40 cellular contexts compared by ENCODE assay signal in genomic region chr13:58455094-58455493, GRCh38.
"Had no signal": no experiment of that assay in that cellular context is flagged by ENCODE, and none has a peak within 500 bp of the region (broad histone marks: within the 10 kb centered on the region; RNA-seq: fewer than 3 reads in every experiment).

No MANE protein-coding gene starts in this region.

- H3K27me3 Mint-ChIP-seq: activated naive CD4-positive, alpha-beta T cell treated with anti-CD3 and anti-CD28 coated beads, Interleukin-2, amount 10 ng/mL, durations not matched to agents 7 days and 5 days; activated naive CD4-positive, alpha-beta T cell treated with anti-CD3 and anti-CD28 coated beads, Interleukin-2, amount 50 U/mL, for 24 hours; activated naive CD8-positive, alpha-beta T cell; activated naive CD8-positive, alpha-beta T cell treated with anti-CD3 and anti-CD28 coated beads for 36 hours; activated naive CD8-positive, alpha-beta T cell treated with anti-CD3 and anti-CD28 coated beads, Interleukin-2, amount 10 ng/mL, durations not matched to agents 7 days and 5 days; activated naive CD8-positive, alpha-beta T cell treated with anti-CD3 and anti-CD28 coated beads, Interleukin-2, amount 50 U/mL, for 24 hours; activated T-cell treated with anti-CD3 and anti-CD28 coated beads, Interleukin-2, amount 50 U/mL, for 24 hours; activated T-helper 17 cell treated with anti-CD3 and anti-CD28 coated beads, Interleukin-2, amount 50 U/mL, for 72 hours; brain; central memory CD8-positive, alpha-beta T cell had no signal

- DNase-seq: activated effector memory CD4-positive, alpha-beta T cell treated with anti-CD3 and anti-CD28 coated beads, Interleukin-2, amount 50 U/mL, for 16 hours; activated effector memory CD4-positive, alpha-beta T cell treated with Interleukin-2 at 50 U/mL for 16 hours; activated gamma-delta T cell; activated gamma-delta T cell treated with Interleukin-2 at 50 U/mL for 16 hours; activated naive CD4-positive, alpha-beta T cell; activated naive CD4-positive, alpha-beta T cell treated with anti-CD3 and anti-CD28 coated beads for 36 hours; activated naive CD4-positive, alpha-beta T cell treated with anti-CD3 and anti-CD28 coated beads, Interleukin-2, amount 10 ng/mL, durations not matched to agents 7 days and 5 days; activated naive CD4-positive, alpha-beta T cell treated with anti-CD3 and anti-CD28 coated beads, Interleukin-2, amount 50 U/mL, for 16 hours; activated naive CD4-positive, alpha-beta T cell treated with Interleukin-2 at 50 U/mL for 16 hours; activated naive CD8-positive, alpha-beta T cell treated with anti-CD3 and anti-CD28 coated beads for 36 hours; activated naive CD8-positive, alpha-beta T cell treated with anti-CD3 and anti-CD28 coated beads, Interleukin-2, amount 10 ng/mL, durations not matched to agents 7 days and 5 days; activated naive CD8-positive, alpha-beta T cell treated with anti-CD3 and anti-CD28 coated beads, Interleukin-2, amount 50 U/mL, for 24 hours; activated T-cell treated with anti-CD3 and anti-CD28 coated beads, Interleukin-2, amount 50 U/mL, for 1 hour; activated T-cell treated with anti-CD3 and anti-CD28 coated beads, Interleukin-2, amount 50 U/mL, for 24 hours; activated T-cell treated with anti-CD3 and anti-CD28 coated beads, Interleukin-2, amount 50 U/mL, for 4 hours; activated T-cell treated with anti-CD3 and anti-CD28 coated beads, Interleukin-2, amount 50 U/mL, for 48 hours; activated T-cell treated with anti-CD3 and anti-CD28 coated beads, Interleukin-2, amount 50 U/mL, for 72 hours; adrenal gland; amniotic stem cell; amygdala; anterior cingulate cortex; aorta; body of pancreas; brain microvascular endothelial cell; caudate nucleus; central memory CD4-positive, alpha-beta T cell; cerebellar nuclear complex had no signal

- H3K36me3 ChIP-seq: adrenal gland, ascending aorta, brain microvascular endothelial cell, breast epithelium, cardiac muscle cell had no signal

- H3K4me3 Mint-ChIP-seq: activated naive CD4-positive, alpha-beta T cell treated with anti-CD3 and anti-CD28 coated beads for 36 hours; activated naive CD4-positive, alpha-beta T cell treated with anti-CD3 and anti-CD28 coated beads, Interleukin-2, amount 10 ng/mL, durations not matched to agents 7 days and 5 days; activated naive CD4-positive, alpha-beta T cell treated with anti-CD3 and anti-CD28 coated beads, Interleukin-2, amount 50 U/mL, for 24 hours; activated naive CD8-positive, alpha-beta T cell; activated naive CD8-positive, alpha-beta T cell treated with anti-CD3 and anti-CD28 coated beads for 36 hours; activated naive CD8-positive, alpha-beta T cell treated with anti-CD3 and anti-CD28 coated beads, Interleukin-2, amount 10 ng/mL, durations not matched to agents 7 days and 5 days; activated naive CD8-positive, alpha-beta T cell treated with anti-CD3 and anti-CD28 coated beads, Interleukin-2, amount 50 U/mL, for 24 hours; activated T-cell treated with anti-CD3 and anti-CD28 coated beads, Interleukin-2, amount 50 U/mL, for 24 hours; activated T-cell treated with anti-CD3 and anti-CD28 coated beads, Interleukin-2, amount 50 U/mL, for 4 hours; activated T-cell treated with anti-CD3 and anti-CD28 coated beads, Interleukin-2, amount 50 U/mL, for 72 hours; activated T-helper 1 cell treated with anti-CD3 and anti-CD28 coated beads, Interleukin-12 subunit alpha, Interleukin-12 subunit beta, Interleukin-2, Interleukin-4 antibody, amounts not matched to agents 30 ng/mL and 10 ng/mL and 1 ng/mL, durations not matched to agents 14 hours and 24 hours and 36 hours; activated T-helper 17 cell treated with anti-CD3 and anti-CD28 coated beads, Interleukin-2, amount 50 U/mL, for 72 hours; brain; central memory CD8-positive, alpha-beta T cell had no signal

- H3K27me3 ChIP-seq: adrenal gland, ascending aorta, body of pancreas, brain microvascular endothelial cell, breast epithelium, cardiac muscle cell had no signal

- H3K9me3 ChIP-seq: adrenal gland, body of pancreas had no signal

- H3K4me3 ChIP-seq: adrenal gland, ascending aorta, body of pancreas, breast epithelium, cardiac muscle cell had no signal

- H3K9me3 Mint-ChIP-seq: activated naive CD4-positive, alpha-beta T cell treated with anti-CD3 and anti-CD28 coated beads, Interleukin-2, amount 50 U/mL, for 24 hours had no signal

- H3K27ac ChIP-seq: adrenal gland, ascending aorta, body of pancreas, brain microvascular endothelial cell, breast epithelium, cardiac muscle cell had no signal

- H3K27ac Mint-ChIP-seq: activated naive CD4-positive, alpha-beta T cell treated with anti-CD3 and anti-CD28 coated beads for 36 hours; activated naive CD4-positive, alpha-beta T cell treated with anti-CD3 and anti-CD28 coated beads, Interleukin-2, amount 10 ng/mL, durations not matched to agents 7 days and 5 days; activated naive CD4-positive, alpha-beta T cell treated with anti-CD3 and anti-CD28 coated beads, Interleukin-2, amount 50 U/mL, for 24 hours; activated naive CD4-positive, alpha-beta T cell treated with anti-CD3 and anti-CD28 coated beads, Interleukin-2, amount 50 U/mL, for 72 hours; activated naive CD8-positive, alpha-beta T cell; activated naive CD8-positive, alpha-beta T cell treated with anti-CD3 and anti-CD28 coated beads for 36 hours; activated naive CD8-positive, alpha-beta T cell treated with anti-CD3 and anti-CD28 coated beads, Interleukin-2, amount 10 ng/mL, durations not matched to agents 7 days and 5 days; activated naive CD8-positive, alpha-beta T cell treated with anti-CD3 and anti-CD28 coated beads, Interleukin-2, amount 50 U/mL, for 24 hours; activated T-cell treated with anti-CD3 and anti-CD28 coated beads, Interleukin-2, amount 50 U/mL, for 24 hours; activated T-cell treated with anti-CD3 and anti-CD28 coated beads, Interleukin-2, amount 50 U/mL, for 72 hours; activated T-helper 1 cell treated with anti-CD3 and anti-CD28 coated beads, Interleukin-12 subunit alpha, Interleukin-12 subunit beta, Interleukin-2, Interleukin-4 antibody, amounts not matched to agents 30 ng/mL and 10 ng/mL and 1 ng/mL, durations not matched to agents 14 hours and 24 hours and 36 hours; activated T-helper 17 cell treated with anti-CD3 and anti-CD28 coated beads, Interleukin-2, amount 50 U/mL, for 72 hours; activated T-helper 2 cell treated with anti-CD3 and anti-CD28 coated beads, Interferon-gamma antibody, Interleukin-2, Interleukin-4, amounts not matched to agents 10 μg/mL and 5 μg/mL and 100 μg/mL, durations not matched to agents 14 hours and 24 hours and 36 hours; brain had no signal

- H3K4me1 ChIP-seq: adrenal gland, ascending aorta, body of pancreas, breast epithelium had no signal

- H3K4me1 Mint-ChIP-seq: activated naive CD4-positive, alpha-beta T cell treated with anti-CD3 and anti-CD28 coated beads, Interleukin-2, amount 10 ng/mL, durations not matched to agents 7 days and 5 days; activated naive CD4-positive, alpha-beta T cell treated with anti-CD3 and anti-CD28 coated beads, Interleukin-2, amount 50 U/mL, for 24 hours; activated naive CD8-positive, alpha-beta T cell treated with anti-CD3 and anti-CD28 coated beads for 36 hours; activated naive CD8-positive, alpha-beta T cell treated with anti-CD3 and anti-CD28 coated beads, Interleukin-2, amount 10 ng/mL, durations not matched to agents 7 days and 5 days; activated naive CD8-positive, alpha-beta T cell treated with anti-CD3 and anti-CD28 coated beads, Interleukin-2, amount 50 U/mL, for 24 hours; activated T-helper 17 cell treated with anti-CD3 and anti-CD28 coated beads, Interleukin-2, amount 50 U/mL, for 72 hours; brain; central memory CD8-positive, alpha-beta T cell had no signal

- ATAC-seq: activated naive CD4-positive, alpha-beta T cell treated with anti-CD3 and anti-CD28 coated beads, Interleukin-2, amount 50 U/mL, for 72 hours; activated naive CD8-positive, alpha-beta T cell treated with anti-CD3 and anti-CD28 coated beads, Interleukin-2, amount 50 U/mL, for 24 hours; activated T-cell treated with anti-CD3 and anti-CD28 coated beads, Interleukin-2, amount 50 U/mL, for 4 hours; activated T-cell treated with anti-CD3 and anti-CD28 coated beads, Interleukin-2, amount 50 U/mL, for 72 hours; activated T-helper 17 cell treated with anti-CD3 and anti-CD28 coated beads, Interleukin-2, amount 50 U/mL, for 72 hours; body of pancreas had no signal

- H3K36me3 Mint-ChIP-seq: activated naive CD4-positive, alpha-beta T cell treated with anti-CD3 and anti-CD28 coated beads, Interleukin-2, amount 10 ng/mL, durations not matched to agents 7 days and 5 days; activated naive CD4-positive, alpha-beta T cell treated with anti-CD3 and anti-CD28 coated beads, Interleukin-2, amount 50 U/mL, for 24 hours; activated naive CD8-positive, alpha-beta T cell; activated naive CD8-positive, alpha-beta T cell treated with anti-CD3 and anti-CD28 coated beads for 36 hours; activated naive CD8-positive, alpha-beta T cell treated with anti-CD3 and anti-CD28 coated beads, Interleukin-2, amount 10 ng/mL, durations not matched to agents 7 days and 5 days had no signal

- FAIRE-seq: astrocyte, bronchial epithelial cell had no signal
